In the genomic region with DNA sequence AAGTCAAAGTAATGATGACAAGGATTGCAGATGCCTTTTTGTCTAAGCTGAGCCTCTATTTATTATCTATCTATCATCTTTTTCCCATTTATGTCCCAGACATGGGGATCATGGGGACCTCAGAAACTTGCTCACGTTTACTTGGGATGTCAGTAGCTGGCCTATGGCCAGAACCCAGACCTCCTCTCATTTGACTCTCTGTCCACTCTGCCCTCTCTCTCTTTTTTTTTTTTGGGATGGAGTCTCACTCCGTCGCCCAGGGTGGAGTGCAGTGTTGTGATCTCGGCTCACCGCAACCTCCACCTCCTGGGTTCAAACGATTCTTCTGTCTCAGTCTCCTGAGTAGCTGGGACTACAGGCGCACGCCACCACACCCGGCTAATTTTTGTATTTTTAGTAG, we compare ENCODE assay signal across 9 cellular contexts. TPM values are rescaled to one million over a fixed set of nuclear protein-coding genes. Genes with fewer than 3 reads are reported as not detected.
DNase-seq lines count a peak whose midpoint lies in the region; ATAC-seq, FAIRE-seq and TF ChIP-seq lines count a peak whose summit lies in the region.
"Had no signal": no experiment of that assay in that cellular context is flagged by ENCODE, and none has a peak within 500 bp of the region (broad histone marks: within the 10 kb centered on the region; RNA-seq: fewer than 3 reads in every experiment).

No MANE protein-coding gene starts in this region.

- H3K4me2 ChIP-seq in K562 (ENCODE audit: insufficient read depth, low read length), result no peak overlapping the region

- POLR2A ChIA-PET in K562 (lab: Yijun Ruan, JAX), result interaction anchor here (1.4 to 1.7 kb wide), 3 partner anchors 14 to 66 kb away, joined by 3 read pairs; no protein-coding TSS in a partner anchor

- no peaks in the 10 kb centered on the region for H3K9me3 ChIP-seq in K562 (replicated peaks; ENCODE audit: control insufficient read depth, insufficient read depth, low read depth, low read length)
- no peaks in the 10 kb centered on the region for H3K9me3 ChIP-seq in lung (ENCODE audit: control insufficient read depth in 2 of 2, insufficient read depth in 1 of 2, low read length in 1 of 2)
- H3K9me3 ChIP-seq in suprapubic skin, result no peaks in the 10 kb centered on the region
- no peaks in the 10 kb centered on the region for H3K9me3 ChIP-seq in MG63

- H3K36me3 ChIP-seq in K562 (ENCODE audit: control insufficient read depth, insufficient read depth, low read length) (peaks cover under 1% of the 10 kb centered on the region; the same call in 1 of the 3 replicates), lung (ENCODE audit: control insufficient read depth in 2 of 2, insufficient read depth in 2 of 2, low read length in 2 of 2) (no peaks in the 10 kb centered on the region), suprapubic skin (no peaks in the 10 kb centered on the region), MG63 (peaks cover 13% of the 10 kb centered on the region)

- 49% methylated on average over 4 of the region's 9 CpGs for WGBS in K562 (ENCODE audit: insufficient coverage, low coverage, missing lambda C conversion rate)
- WGBS in lung, 2 donors, result 71 to 83% methylated on average over 9 of the region's 9 CpGs
- 74% methylated on average over 9 of the region's 9 CpGs for WGBS in suprapubic skin

- H2AFZ ChIP-seq in K562 (ENCODE audit: low read depth, low read length), result 0 out of 2 replicates have a peak overlapping the region, but pooled peaks have one; percentile 18

- TF ChIP-seq CTCF in K562 (IDR thresholded peaks at IDR 0.05 in 2 of 3, conservative IDR thresholded peaks at IDR 0.05 in 1 of 3; ENCODE audit: insufficient read depth in 2 of 3, low read depth in 1 of 3, low read length in 3 of 3) (no peak), lung (IDR thresholded peaks at IDR 0.05; ENCODE audit: control extremely low read depth, extremely low read depth) (no peak), suprapubic skin (IDR thresholded peaks at IDR 0.05) (no peak)

- peak overlapping the region; percentile 4 to 20; a peak in 2 of 4 replicates for H3K9ac ChIP-seq in K562 (ENCODE audit: insufficient read depth in 1 of 2, low read depth in 2 of 2, low read length in 2 of 2)

- H3K79me2 ChIP-seq in K562 (ENCODE audit: control insufficient read depth, insufficient read depth, low read length), result peaks cover 13% of the 10 kb centered on the region

- no peak for ATAC-seq in K562
- no peak for ATAC-seq in lung (ENCODE audit: insufficient read depth, low FRiP score)

- BruUV-seq in K562 (replicated peaks; lab: Mats Ljungman, UMichigan), result no TSS peak

- H3K27me3 ChIP-seq in K562 (ENCODE audit: control insufficient read depth in 2 of 2, insufficient read depth in 2 of 2, low read length in 2 of 2) (no peaks in the 10 kb centered on the region), lung (ENCODE audit: control insufficient read depth, insufficient read depth) (no peaks in the 10 kb centered on the region), suprapubic skin (no peaks in the 10 kb centered on the region), MG63 (no peaks in the 10 kb centered on the region)

- H3K4me3 ChIP-seq in K562 (no peak overlapping the region), lung (no peak overlapping the region), suprapubic skin (no peak overlapping the region), MG63 (no peak overlapping the region)

- peak overlapping the region; percentile 40; the same call in 1 of the 3 replicates for H3K27ac ChIP-seq in K562 (ENCODE audit: extremely low read depth, low read depth, low read length)
- peak overlapping the region; percentile 72 to 82 for H3K27ac ChIP-seq in lung (ENCODE audit: low read depth in 1 of 2, low read length in 1 of 2)
- peak overlapping the region; percentile 91 for H3K27ac ChIP-seq in suprapubic skin

- TF ChIP-seq POLR2A in K562 (conservative IDR thresholded peaks at IDR 0.05) (no peak), suprapubic skin (IDR thresholded peaks at IDR 0.05) (no peak)

- H4K20me1 ChIP-seq in K562 (replicated peaks; ENCODE audit: control insufficient read depth, insufficient read depth, low read length), result no peaks in the 10 kb centered on the region

- H3K9me1 ChIP-seq in K562 (ENCODE audit: control insufficient read depth, insufficient read depth, low read length), result no peaks in the 10 kb centered on the region

- peak; percentile 25 for DNase-seq in DMS 273 (lab: John Stamatoyannopoulos, UW; ENCODE audit: unreplicated experiment)
- DNase-seq in DMS 273 treated with DMSO at 0.1 percent for 48 hours (lab: John Stamatoyannopoulos, UW), result no peak
- DNase-seq in K562 (ENCODE audit: extremely low read depth in 1 of 4, low spot score in 3 of 4), result no peak
- no peak for DNase-seq in lung (ENCODE audit: low spot score)
- no peak for DNase-seq in suprapubic skin (ENCODE audit: low spot score in 2 of 2)
- no peak for DNase-seq in MG63
- DNase-seq in cortex of kidney (lab: John Stamatoyannopoulos, UW), result no peak
- no peak for DNase-seq in NCI-H146 (lab: John Stamatoyannopoulos, UW)

- intact Hi-C loops in K562 (cut with micrococcal nuclease), result no loop called here

- in situ Hi-C loops in K562 (cut with MboI), result no loop called here

- no peak for TF ChIP-seq EP300 in K562 (IDR thresholded peaks at IDR 0.05; ENCODE audit: low read length)
- no peak for TF ChIP-seq EP300 in suprapubic skin (IDR thresholded peaks at IDR 0.05)

- peaks cover 51% of the 10 kb centered on the region in 2 experiments for H3K4me1 ChIP-seq in K562 (replicated peaks in 1 of 2; ENCODE audit: control insufficient read depth in 2 of 2, insufficient read depth in 2 of 2, low read length in 2 of 2)
- peaks cover 11 to 12% of the 10 kb centered on the region in 2 donors for H3K4me1 ChIP-seq in lung (ENCODE audit: control insufficient read depth in 2 of 2, insufficient read depth in 2 of 2, low read length in 2 of 2)
- peaks cover 68% of the 10 kb centered on the region for H3K4me1 ChIP-seq in suprapubic skin

- no peak for TF ChIP-seq RAD21 in K562 (CRISPR knock-in tag; conservative IDR thresholded peaks at IDR 0.05 in 1 of 2, IDR thresholded peaks at IDR 0.05 in 1 of 2)

- FAIRE-seq in K562 (lab: Jason Lieb, UNC), result no peak
- FAIRE-seq: frontal cortex had no signal

- CTCF ChIA-PET in K562 (lab: Yijun Ruan, JAX; ENCODE audit: low intra/inter-chr PET ratio), result interaction anchor here (0.7 kb wide), 1 partner anchor 472 kb away, joined by 3 read pairs; no protein-coding TSS in a partner anchor

TF ChIP-seq in K562, 482 proteins besides CTCF, POLR2A, EP300 and RAD21 (continues in another document):
- TF ChIP-seq ZFPM2 (CRISPR knock-in tag; IDR thresholded peaks at IDR 0.05), result no peak

RNA-seq across cellular contexts. Expression of a gene that starts 3.7 kb away (rescaled TPM):
- total RNA-seq in K562 (2011; cell fraction: chromatin; rRNA removed; ENCODE audit: low replicate concordance), result 41.1 and 121 TPM in 2 replicates
- 126 and 137 TPM in 2 replicates for total RNA-seq in K562 (2011; cell fraction: nucleolus; rRNA removed)
- 87.5 and 98.1 TPM in 2 replicates for total RNA-seq in K562 (2011; cell fraction: nucleoplasm; rRNA removed)
- total RNA-seq in K562 (2014; rRNA removed) (50.9 and 59.4 TPM in 2 replicates), K562 (2014; rRNA removed; fragmentation: Illumina TruSeq; extraction: Trizol) (12.6 and 17.2 TPM in 2 replicates), K562 (2015; rRNA removed; fragmentation: Illumina TruSeq; extraction: Trizol) (17.7 and 20.4 TPM in 2 replicates), K562 (2021) (42.2 and 44.8 TPM in 2 replicates), lung (100 to 1,000 TPM; 119 to 192 TPM), suprapubic skin (100 to 1,000 TPM in 3 of 4 donors, 10 to 100 TPM in 1; 91.1 to 194 (median 149) TPM)
- polyA plus RNA-seq in K562 (2011; rRNA removed) (28.6 and 59.8 TPM in 2 replicates), K562 (2014; fragmentation: Illumina TruSeq; extraction: Trizol) (23.5 and 30.8 TPM in 2 replicates), K562 (2014; fragmentation: Nextera tagmentation; extraction: Ambion mirVana) (10 to 100 TPM in 1 of 2 experiments, 1 to 10 TPM in 1; 6.8 to 13.2 TPM), K562 (2014; rRNA removed) (44.4 and 54.2 TPM in 2 replicates), lung (100 to 1,000 TPM; 134 to 275 TPM)
- polyA plus RNA-seq in K562 (2011; cell fraction: cytosol; rRNA removed), result 78.3 and 218 TPM in 2 replicates
- polyA plus RNA-seq in K562 (2011; cell fraction: nucleus; rRNA removed), result 52.1 and 90.3 TPM in 2 replicates
- polyA plus RNA-seq in K562 (2012), result 63.0 and 66.6 TPM in 2 replicates
- 9.7 and 17.8 TPM in 2 replicates for polyA minus RNA-seq in K562 (2011; rRNA and poly(A)+ RNA removed)
- polyA minus RNA-seq in K562 (2011; cell fraction: cytosol; rRNA and poly(A)+ RNA removed), result 23.9 and 44.6 TPM in 2 replicates
- polyA minus RNA-seq in K562 (2011; cell fraction: nucleus; rRNA and poly(A)+ RNA removed), result 65.3 and 68.1 TPM in 2 replicates
- 190 and 463 TPM in 2 replicates for total RNA-seq in MG63 (2014; rRNA removed; shearing (Covaris generic); ENCODE audit: low replicate concordance)

RNA-seq across cellular contexts. Expression of a gene that starts 32.0 kb away (rescaled TPM):
- 29.6 and 39.0 TPM in 2 replicates for total RNA-seq in K562 (2011; cell fraction: chromatin; rRNA removed; ENCODE audit: low replicate concordance)
- 13.2 and 15.8 TPM in 2 replicates for total RNA-seq in K562 (2011; cell fraction: nucleolus; rRNA removed)
- 21.7 and 23.2 TPM in 2 replicates for total RNA-seq in K562 (2011; cell fraction: nucleoplasm; rRNA removed)
- 14.9 and 19.9 TPM in 2 replicates for total RNA-seq in K562 (2014; rRNA removed)
- total RNA-seq in K562 (2014; rRNA removed; fragmentation: Illumina TruSeq; extraction: Trizol), result 11.0 and 11.4 TPM in 2 replicates
- total RNA-seq in K562 (2015; rRNA removed; fragmentation: Illumina TruSeq; extraction: Trizol), result 11.7 and 12.0 TPM in 2 replicates
- 22.5 and 25.3 TPM in 2 replicates for total RNA-seq in K562 (2021)
- 3.1 and 4.2 TPM in 2 replicates for polyA plus RNA-seq in K562 (2011; rRNA removed)
- polyA plus RNA-seq in K562 (2011; cell fraction: cytosol; rRNA removed), result 3.0 and 3.9 TPM in 2 replicates
- polyA plus RNA-seq in K562 (2011; cell fraction: nucleus; rRNA removed), result 8.1 and 9.2 TPM in 2 replicates
- polyA plus RNA-seq in K562 (2012), result 9.2 and 10.2 TPM in 2 replicates
- 14.3 and 16.1 TPM in 2 replicates for polyA plus RNA-seq in K562 (2014; fragmentation: Illumina TruSeq; extraction: Trizol)
- 1 to 10 TPM; 3.8 to 4.0 TPM for polyA plus RNA-seq in K562 (2014; fragmentation: Nextera tagmentation; extraction: Ambion mirVana)
- 10.1 and 10.3 TPM in 2 replicates for polyA plus RNA-seq in K562 (2014; rRNA removed)
- 3.5 and 4.7 TPM in 2 replicates for polyA minus RNA-seq in K562 (2011; rRNA and poly(A)+ RNA removed)
- 5.8 and 6.5 TPM in 2 replicates for polyA minus RNA-seq in K562 (2011; cell fraction: cytosol; rRNA and poly(A)+ RNA removed)
- polyA minus RNA-seq in K562 (2011; cell fraction: nucleus; rRNA and poly(A)+ RNA removed), result 5.1 and 8.9 TPM in 2 replicates
- total RNA-seq in lung, result 1 to 10 TPM; 1.7 to 4.9 TPM
- polyA plus RNA-seq in lung, result 1 to 10 TPM in 1 of 2 donors, under 1 TPM in 1; 0.83 to 1.2 TPM
- total RNA-seq in suprapubic skin, result 10 to 100 TPM in 2 of 4 donors, 1 to 10 TPM in 2; 4.5 to 12.9 (median 8.4) TPM
- 4.3 and 6.9 TPM in 2 replicates for total RNA-seq in MG63 (2014; rRNA removed; shearing (Covaris generic); ENCODE audit: low replicate concordance)

Comparison
In these comparisons a context has a peak if more than half of its experiments do, and no peak if none do; other contexts are left out.
1. H3K27ac ChIP-seq: peak in every context shown above with its lines; median percentile 91 in suprapubic skin; 77 in lung; 40 in K562.